Comparison of ENCODE assay signal across 22 cellular contexts in genomic region chr12:31737763-31738162, GRCh38. TPM values are rescaled to one million over a fixed set of nuclear protein-coding genes. Genes with fewer than 3 reads are reported as not detected.
DNase-seq lines count a peak whose midpoint lies in the region; ATAC-seq, FAIRE-seq and TF ChIP-seq lines count a peak whose summit lies in the region.
"Had no signal": no experiment of that assay in that cellular context is flagged by ENCODE, and none has a peak within 500 bp of the region (broad histone marks: within the 10 kb centered on the region; RNA-seq: fewer than 3 reads in every experiment).

No MANE protein-coding gene starts in this region.

- H3K79me2 ChIP-seq in OCI-LY3 (ENCODE audit: low read length) (no peaks in the 10 kb centered on the region), H1 (ENCODE audit: control insufficient read depth in 1 of 2, insufficient read depth in 2 of 2, low read length in 2 of 2) (no peaks in the 10 kb centered on the region)

- CTCF ChIA-PET in activated naive CD4-positive, alpha-beta T cell treated with anti-CD3 and anti-CD28 coated beads for 36 hours (lab: Charles Lee) = interaction anchor here (2.1 kb wide), 1 partner anchor 9 kb away, joined by 7 read pairs; no protein-coding TSS in a partner anchor
- CTCF ChIA-PET in H1 (lab: Charles Lee; ENCODE audit: partially characterized antibody) = no interaction called here

- no peak for TF ChIP-seq EP300 in H1 (IDR thresholded peaks at IDR 0.05; ENCODE audit: borderline replicate concordance in 1 of 2, low read depth in 2 of 2, low read length in 2 of 2)

- no peaks in the 10 kb centered on the region for H3K9me3 Mint-ChIP-seq in activated naive CD4-positive, alpha-beta T cell treated with anti-CD3 and anti-CD28 coated beads for 36 hours
- H3K9me3 Mint-ChIP-seq: natural killer cell had no signal

- H3K4me3 ChIP-seq in OCI-LY3 (ENCODE audit: low read length) (no peak overlapping the region), H1 (ENCODE audit: extremely low read depth in 1 of 4, insufficient read depth in 2 of 4, low read depth in 3 of 4, low read length in 4 of 4) (no peak overlapping the region), adrenal gland (no peak overlapping the region)
- H3K4me3 ChIP-seq: ovary had no signal

- H2AFZ ChIP-seq in OCI-LY3 (ENCODE audit: low read depth, low read length) (0 out of 2 replicates have a peak overlapping the region, but pooled peaks have one; percentile 23), H1 (ENCODE audit: low read length) (no peak overlapping the region)

- peak; percentile 53 for DNase-seq in activated naive CD4-positive, alpha-beta T cell treated with anti-CD3 and anti-CD28 coated beads for 36 hours
- DNase-seq in activated naive CD4-positive, alpha-beta T cell (lab: John Stamatoyannopoulos, UW) = no peak
- DNase-seq in H1 (ENCODE audit: low read depth in 1 of 2, low spot score in 2 of 2) = no peak
- DNase-seq in NCI-H2171 treated with DMSO at 0.1 percent for 48 hours (lab: John Stamatoyannopoulos, UW) = no peak
- no peak for DNase-seq in adrenal gland
- DNase-seq: brain microvascular endothelial cell; effector CD4-positive, alpha-beta T cell; foreskin keratinocyte; MM.1S; natural killer cell; NCI-H1417 treated with DMSO at 0.1 percent for 48 hours; NCI-H510A treated with DMSO at 0.1 percent for 48 hours; ovary; right cardiac atrium; substantia nigra had no signal

- H2BK12ac ChIP-seq in H1 (ENCODE audit: low read depth, low read length) = no peak overlapping the region

- no peak overlapping the region for H4K8ac ChIP-seq in H1 (ENCODE audit: extremely low read depth, insufficient read depth, low read length)

- peaks cover 63% of the 10 kb centered on the region for H3K4me1 Mint-ChIP-seq in activated naive CD4-positive, alpha-beta T cell treated with anti-CD3 and anti-CD28 coated beads for 36 hours (ENCODE audit: low read depth)

- H2BK5ac ChIP-seq in H1 (ENCODE audit: low read depth, low read length) = no peak overlapping the region

- no peak overlapping the region for H3K14ac ChIP-seq in H1 (ENCODE audit: insufficient read length)

- H3K36me3 ChIP-seq in OCI-LY3 (replicated peaks; ENCODE audit: low read depth, low read length) (no peaks in the 10 kb centered on the region), H1 (ENCODE audit: control insufficient read depth in 2 of 4, insufficient read depth in 4 of 4, low read length in 3 of 4) (no peaks in the 10 kb centered on the region), adrenal gland (replicated peaks in 1 of 2) (no peaks in the 10 kb centered on the region)
- H3K36me3 ChIP-seq: brain microvascular endothelial cell, ovary had no signal

- H3K27me3 ChIP-seq in OCI-LY3 (ENCODE audit: low read depth, low read length) (no peaks in the 10 kb centered on the region), H1 (replicated peaks in 1 of 4; ENCODE audit: control insufficient read depth in 3 of 4, extremely low read depth in 1 of 4, insufficient read depth in 3 of 4, low read length in 3 of 4) (no peaks in the 10 kb centered on the region), adrenal gland (no peaks in the 10 kb centered on the region)
- H3K27me3 ChIP-seq: brain microvascular endothelial cell, foreskin keratinocyte, ovary had no signal

- no peak overlapping the region for H4K5ac ChIP-seq in H1 (ENCODE audit: insufficient read length, low read depth, low read length)

- H2AK5ac ChIP-seq in H1 (ENCODE audit: low read depth, low read length) = no peak overlapping the region

- TF ChIP-seq POLR2A in H1 (IDR thresholded peaks at IDR 0.05; ENCODE audit: control extremely low read depth in 1 of 2, low read depth in 2 of 2, low read length in 2 of 2) = no peak
- TF ChIP-seq POLR2A in adrenal gland (IDR thresholded peaks at IDR 0.05) = no peak

- peak overlapping the region; percentile 93; the same call in 1 of the 2 replicates for H2BK15ac ChIP-seq in H1 (ENCODE audit: low read length)

- H3K9ac ChIP-seq in OCI-LY3 (ENCODE audit: low read length) (no peak overlapping the region), H1 (replicated peaks in 1 of 4; ENCODE audit: extremely low read depth in 1 of 4, low read depth in 3 of 4, low read length in 3 of 4) (no peak overlapping the region)

- 87% methylated on average over 2 of the region's 2 CpGs; no CpG with 5 or more reads in 1 of the 2 experiments for WGBS in H1 (ENCODE audit: extremely low coverage in 1 of 2, insufficient coverage in 1 of 2, insufficient read length in 1 of 2, insufficient replicate concordance in 2 of 2, low coverage in 1 of 2, low lambda C conversion rate in 2 of 2, missing lambda C conversion rate in 1 of 2), 2 experiments
- 77 to 86% (median 85%) methylated on average over 2 of the region's 2 CpGs for WGBS in adrenal gland, 4 donors

- no peak overlapping the region for H3K18ac ChIP-seq in H1 (ENCODE audit: extremely low read depth, low read length)

- intact Hi-C loops in activated naive CD4-positive, alpha-beta T cell treated with anti-CD3 and anti-CD28 coated beads for 36 hours (cut with micrococcal nuclease) = loop anchor here (1.0 to 2.0 kb wide), 2 partner anchors 8 to 369 kb away; partner anchors contain the start of genes AMN1 and BICD1
- intact Hi-C loops in adrenal gland (cut with DNase I) = no loop called here

- H3K36me3 Mint-ChIP-seq in activated naive CD4-positive, alpha-beta T cell treated with anti-CD3 and anti-CD28 coated beads for 36 hours (ENCODE audit: low read depth) = no peaks in the 10 kb centered on the region
- H3K36me3 Mint-ChIP-seq: natural killer cell had no signal

- peaks cover 20% of the 10 kb centered on the region for H3K4me1 ChIP-seq in OCI-LY3 (ENCODE audit: low read length)
- peaks cover 4 to 8% (median 5%) of the 10 kb centered on the region in 4 experiments; a peak in 5 of 7 replicates for H3K4me1 ChIP-seq in H1 (replicated peaks in 1 of 4; ENCODE audit: control insufficient read depth in 3 of 4, insufficient read depth in 4 of 4, low read length in 3 of 4)
- peaks cover 0 to 7% of the 10 kb centered on the region in 2 donors for H3K4me1 ChIP-seq in adrenal gland (replicated peaks in 1 of 2)

- H3K27ac Mint-ChIP-seq in activated naive CD4-positive, alpha-beta T cell treated with anti-CD3 and anti-CD28 coated beads for 36 hours = peak overlapping the region; percentile 86
- H3K27ac Mint-ChIP-seq: natural killer cell had no signal

- no peak overlapping the region for H2BK20ac ChIP-seq in H1 (ENCODE audit: low read length)

- no peak overlapping the region for H3K23ac ChIP-seq in H1 (ENCODE audit: insufficient read length)

- H3K23me2 ChIP-seq in H1 (ENCODE audit: low read depth, low read length) = no peaks in the 10 kb centered on the region

- no peak overlapping the region for H2BK120ac ChIP-seq in H1 (replicated peaks; ENCODE audit: low read depth, low read length)

- no peak for ATAC-seq in GM21447 (IDR thresholded peaks at IDR 0.05; ENCODE audit: unreplicated experiment)
- ATAC-seq: foreskin keratinocyte, left lobe of liver, natural killer cell, right cardiac atrium had no signal

- H3K27ac ChIP-seq in OCI-LY3 (ENCODE audit: low read length) (no peak overlapping the region), H1 (ENCODE audit: low read depth, low read length) (no peak overlapping the region), adrenal gland (no peak overlapping the region)
- H3K27ac ChIP-seq: brain microvascular endothelial cell, foreskin keratinocyte, ovary had no signal

- no peak overlapping the region for H3K4me2 ChIP-seq in OCI-LY3 (ENCODE audit: low read length)
- H3K4me2 ChIP-seq in H1 (ENCODE audit: insufficient read depth in 1 of 2, low read depth in 2 of 2, low read length in 2 of 2) = no peak overlapping the region

- no peak overlapping the region for H3K56ac ChIP-seq in H1 (replicated peaks; ENCODE audit: insufficient read length, low read depth, low read length)

- POLR2A ChIA-PET in H1 (lab: Charles Lee; ENCODE audit: partially characterized antibody) = interaction anchor here (0.9 kb wide), 1 partner anchor 222 kb away, joined by 3 read pairs; no protein-coding TSS in a partner anchor

- H4K91ac ChIP-seq in H1 (replicated peaks; ENCODE audit: insufficient read length, low read length) = no peak overlapping the region

- no peak for TF ChIP-seq RAD21 in H1 (IDR thresholded peaks at IDR 0.05 in 1 of 2, conservative IDR thresholded peaks at IDR 0.05 in 1 of 2; ENCODE audit: low read depth in 2 of 2, low read length in 2 of 2)

- no peak overlapping the region for H3K4ac ChIP-seq in H1 (replicated peaks; ENCODE audit: insufficient read length, low read depth, low read length)

- H3K4me3 Mint-ChIP-seq in activated naive CD4-positive, alpha-beta T cell treated with anti-CD3 and anti-CD28 coated beads for 36 hours = no peak overlapping the region
- H3K4me3 Mint-ChIP-seq: natural killer cell had no signal

- H3K79me1 ChIP-seq in H1 (ENCODE audit: low read depth, low read length) = no peaks in the 10 kb centered on the region

- H3K9me3 ChIP-seq in OCI-LY3 (ENCODE audit: insufficient read depth, low read length) = no peaks in the 10 kb centered on the region
- no peaks in the 10 kb centered on the region for H3K9me3 ChIP-seq in H1 (ENCODE audit: insufficient read depth in 2 of 2, low read depth in 1 of 2, low read length in 1 of 2)
- no peaks in the 10 kb centered on the region for H3K9me3 ChIP-seq in adrenal gland (replicated peaks in 1 of 3)
- H3K9me3 ChIP-seq: ovary had no signal

- no peaks in the 10 kb centered on the region for H4K20me1 ChIP-seq in OCI-LY3 (ENCODE audit: insufficient read depth, low read length)
- no peaks in the 10 kb centered on the region for H4K20me1 ChIP-seq in H1 (replicated peaks in 1 of 2; ENCODE audit: control insufficient read depth in 1 of 2, insufficient read depth in 2 of 2, low read length in 2 of 2)

- no peaks in the 10 kb centered on the region for H3K27me3 Mint-ChIP-seq in activated naive CD4-positive, alpha-beta T cell treated with anti-CD3 and anti-CD28 coated beads for 36 hours (ENCODE audit: low read depth)

- TF ChIP-seq CTCF in OCI-LY3 (IDR thresholded peaks at IDR 0.05; ENCODE audit: low read depth, low read length) (no peak), H1 (IDR thresholded peaks at IDR 0.05; ENCODE audit: control extremely low read depth in 1 of 3, insufficient read depth in 1 of 3, low read depth in 1 of 3, low read length in 3 of 3) (no peak), adrenal gland (IDR thresholded peaks at IDR 0.05) (no peak)

- FAIRE-seq in H1 (lab: Jason Lieb, UNC) = no peak
- FAIRE-seq: G401.6, GM18507, H54, urothelium cell line had no signal

RNA-seq across cellular contexts. Expression of gene AMN1, which starts 8.9 kb away (rescaled TPM):
- total RNA-seq in activated naive CD4-positive, alpha-beta T cell treated with anti-CD3 and anti-CD28 coated beads for 36 hours = 1 to 10 TPM; 6.6 to 8.0 TPM
- total RNA-seq in H1 (2021; fragmentation: NEBNext Ultra II Directional; extraction: Animal tissue kit (Norgen Biotek cat#: 25700)) = 7.1 and 7.5 TPM in 2 replicates
- polyA plus RNA-seq in H1 (2011; rRNA removed) = 10.1 and 13.8 TPM in 2 replicates
- 19.1 TPM for polyA plus RNA-seq in H1 (2011; cell fraction: cytosol; rRNA removed)
- 3.0 TPM for polyA plus RNA-seq in H1 (2011; cell fraction: nucleus; rRNA removed)
- polyA plus RNA-seq in H1 (2012, experiment 1 of 2) = 9.2 to 13.0 TPM (median 10.2 TPM) in 4 replicates
- polyA plus RNA-seq in H1 (2012, experiment 2 of 2) = 1.6 TPM
- 6.8 TPM for polyA plus RNA-seq in H1 (2013, experiment 1 of 2)
- 7.9 TPM for polyA plus RNA-seq in H1 (2013, experiment 2 of 2)
- 9.4 and 9.6 TPM in 2 replicates for polyA minus RNA-seq in H1 (2011; rRNA and poly(A)+ RNA removed)
- 5.7 TPM for polyA minus RNA-seq in H1 (2011; cell fraction: cytosol; rRNA and poly(A)+ RNA removed)
- 6.2 TPM for polyA minus RNA-seq in H1 (2011; cell fraction: nucleus; rRNA and poly(A)+ RNA removed)
- 10 to 100 TPM in 6 of 8 donors, 1 to 10 TPM in 2; 9.3 to 36.7 (median 13.9) TPM for total RNA-seq in adrenal gland
- polyA plus RNA-seq in adrenal gland = 10 to 100 TPM in 1 of 3 donors, 1 to 10 TPM in 2; 7.2 to 13.9 (median 8.9) TPM
